Comparison of ENCODE assay signal across 12 cellular contexts in genomic region chr1:221711156-221711577, GRCh38. TPM values are rescaled to one million over a fixed set of nuclear protein-coding genes. Genes with fewer than 3 reads are reported as not detected.
A peak's percentile ranks its signal among the peaks of the same experiment; 100 is the strongest.
DNase-seq lines count a peak whose midpoint lies in the region; ATAC-seq and TF ChIP-seq lines count a peak whose summit lies in the region.
"Had no signal": no experiment of that assay in that cellular context is flagged by ENCODE, and none has a peak within 500 bp of the region (broad histone marks: within the 10 kb centered on the region; RNA-seq: fewer than 3 reads in every experiment).

No MANE protein-coding gene starts in this region.

- H3K27ac Mint-ChIP-seq in activated CD4-positive, alpha-beta memory T cell treated with anti-CD3 and anti-CD28 coated beads, Interleukin-2, amount 10 ng/mL, durations not matched to agents 7 days and 5 days: peak overlapping the region; percentile 98
- no peak overlapping the region for H3K27ac Mint-ChIP-seq in activated CD4-positive, alpha-beta memory T cell treated with anti-CD3 and anti-CD28 coated beads for 36 hours
- H3K27ac Mint-ChIP-seq in activated naive CD8-positive, alpha-beta T cell treated with anti-CD3 and anti-CD28 coated beads, Interleukin-2, amount 10 ng/mL, durations not matched to agents 7 days and 5 days: peak overlapping the region; percentile 99

- H3K4me3 Mint-ChIP-seq in activated CD4-positive, alpha-beta memory T cell treated with anti-CD3 and anti-CD28 coated beads, Interleukin-2, amount 10 ng/mL, durations not matched to agents 7 days and 5 days: no peak overlapping the region
- H3K4me3 Mint-ChIP-seq in activated CD4-positive, alpha-beta memory T cell treated with anti-CD3 and anti-CD28 coated beads for 36 hours: no peak overlapping the region
- no peak overlapping the region for H3K4me3 Mint-ChIP-seq in activated naive CD8-positive, alpha-beta T cell treated with anti-CD3 and anti-CD28 coated beads, Interleukin-2, amount 10 ng/mL, durations not matched to agents 7 days and 5 days

- H3K4me1 Mint-ChIP-seq in activated CD4-positive, alpha-beta memory T cell treated with anti-CD3 and anti-CD28 coated beads, Interleukin-2, amount 10 ng/mL, durations not matched to agents 7 days and 5 days: peaks cover 87% of the 10 kb centered on the region
- H3K4me1 Mint-ChIP-seq in activated CD4-positive, alpha-beta memory T cell treated with anti-CD3 and anti-CD28 coated beads for 36 hours (ENCODE audit: low read depth): peaks cover 81% of the 10 kb centered on the region
- peaks cover 77% of the 10 kb centered on the region for H3K4me1 Mint-ChIP-seq in activated naive CD8-positive, alpha-beta T cell treated with anti-CD3 and anti-CD28 coated beads, Interleukin-2, amount 10 ng/mL, durations not matched to agents 7 days and 5 days

- no peak overlapping the region for H3K4me3 ChIP-seq in right lobe of liver

- peaks cover 5% of the 10 kb centered on the region for H3K9me3 Mint-ChIP-seq in activated CD4-positive, alpha-beta memory T cell treated with anti-CD3 and anti-CD28 coated beads, Interleukin-2, amount 10 ng/mL, durations not matched to agents 7 days and 5 days
- no peaks in the 10 kb centered on the region for H3K9me3 Mint-ChIP-seq in activated CD4-positive, alpha-beta memory T cell treated with anti-CD3 and anti-CD28 coated beads for 36 hours
- H3K9me3 Mint-ChIP-seq in activated naive CD8-positive, alpha-beta T cell treated with anti-CD3 and anti-CD28 coated beads, Interleukin-2, amount 10 ng/mL, durations not matched to agents 7 days and 5 days: no peaks in the 10 kb centered on the region

- no peaks in the 10 kb centered on the region for H3K27me3 ChIP-seq in right lobe of liver

- no peak for TF ChIP-seq CTCF in right lobe of liver (IDR thresholded peaks at IDR 0.05)

- no peak for TF ChIP-seq POLR2A in right lobe of liver (IDR thresholded peaks at IDR 0.05)

- WGBS in right lobe of liver (ENCODE audit: insufficient coverage, low coverage, low lambda C conversion rate, missing lambda C conversion rate): 17% methylated on average over 2 of the region's 2 CpGs

- no peaks in the 10 kb centered on the region for H3K36me3 ChIP-seq in right lobe of liver

- H3K27ac ChIP-seq in right lobe of liver: peak overlapping the region; percentile 49 to 97 (median 94)
- peak overlapping the region; percentile 91 for H3K27ac ChIP-seq in temporal lobe (ENCODE audit: low read depth, low read length)

- no peak for ATAC-seq in activated naive CD8-positive, alpha-beta T cell treated with anti-CD3 and anti-CD28 coated beads, Interleukin-2, amount 10 ng/mL, durations not matched to agents 7 days and 5 days (ENCODE audit: low read depth)
- ATAC-seq in right lobe of liver: peak; percentile 39 to 77 (median 64)
- no peak for ATAC-seq in GM21576 (IDR thresholded peaks at IDR 0.05; ENCODE audit: unreplicated experiment)

- POLR2A ChIA-PET in activated CD4-positive, alpha-beta memory T cell treated with anti-CD3 and anti-CD28 coated beads, Interleukin-2, amount 10 ng/mL, durations not matched to agents 7 days and 5 days (lab: Charles Lee): interaction anchor here (0.6 to 10.2 kb wide), 7 partner anchors 13 to 118 kb away, joined by 4 to 299 read pairs (median 20); partner anchors contain the start of gene DUSP10
- POLR2A ChIA-PET in activated CD4-positive, alpha-beta memory T cell treated with anti-CD3 and anti-CD28 coated beads for 36 hours (lab: Charles Lee): interaction anchor here (1.5 to 4.9 kb wide), 2 partner anchors 16 to 30 kb away, joined by 3 to 49 read pairs; partner anchors contain the start of gene DUSP10
- POLR2A ChIA-PET in activated naive CD8-positive, alpha-beta T cell treated with anti-CD3 and anti-CD28 coated beads, Interleukin-2, amount 10 ng/mL, durations not matched to agents 7 days and 5 days (lab: Charles Lee): interaction anchor here (2.2 to 9.2 kb wide), 3 partner anchors 21 to 68 kb away, joined by 9 to 159 read pairs (median 11); partner anchors contain the start of gene DUSP10

- no peaks in the 10 kb centered on the region for H3K27me3 Mint-ChIP-seq in activated CD4-positive, alpha-beta memory T cell treated with anti-CD3 and anti-CD28 coated beads, Interleukin-2, amount 10 ng/mL, durations not matched to agents 7 days and 5 days
- no peaks in the 10 kb centered on the region for H3K27me3 Mint-ChIP-seq in activated CD4-positive, alpha-beta memory T cell treated with anti-CD3 and anti-CD28 coated beads for 36 hours
- no peaks in the 10 kb centered on the region for H3K27me3 Mint-ChIP-seq in activated naive CD8-positive, alpha-beta T cell treated with anti-CD3 and anti-CD28 coated beads, Interleukin-2, amount 10 ng/mL, durations not matched to agents 7 days and 5 days

- no peaks in the 10 kb centered on the region for H3K9me3 ChIP-seq in right lobe of liver

- intact Hi-C loops in activated CD4-positive, alpha-beta memory T cell treated with anti-CD3 and anti-CD28 coated beads for 36 hours (cut with micrococcal nuclease): no loop called here
- intact Hi-C loops in right lobe of liver (cut with DNase I): no loop called here

- peaks cover 0 to 72% (median 27%) of the 10 kb centered on the region in 4 donors for H3K4me1 ChIP-seq in right lobe of liver

- DNase-seq in activated CD4-positive, alpha-beta memory T cell treated with anti-CD3 and anti-CD28 coated beads, Interleukin-2, amount 10 ng/mL, durations not matched to agents 7 days and 5 days: no peak
- DNase-seq in activated CD4-positive, alpha-beta memory T cell treated with anti-CD3 and anti-CD28 coated beads for 36 hours: no peak
- DNase-seq in activated naive CD8-positive, alpha-beta T cell treated with anti-CD3 and anti-CD28 coated beads, Interleukin-2, amount 10 ng/mL, durations not matched to agents 7 days and 5 days: no peak
- DNase-seq in right lobe of liver: peak in 1 of 3 donors; percentile 60
- DNase-seq in glomerular visceral epithelial cell (ENCODE audit: extremely low spot score): no peak
- DNase-seq in NCI-H226: no peak
- DNase-seq: activated CD4-positive, alpha-beta T cell treated with anti-CD3 and anti-CD28 coated beads, Interleukin-2, amount 50 U/mL, for 48 hours; hippocampal formation; NCI-H1436; NK-92 treated with Interleukin-12 subunit alpha and Interleukin-12 subunit beta, amount 100 ng/mL, for 24 hours had no signal

- CTCF ChIA-PET in activated CD4-positive, alpha-beta memory T cell treated with anti-CD3 and anti-CD28 coated beads, Interleukin-2, amount 10 ng/mL, durations not matched to agents 7 days and 5 days (lab: Charles Lee): interaction anchor here (1.5 to 10.2 kb wide), 3 partner anchors 12 to 31 kb away, joined by 4 to 82 read pairs (median 22); partner anchors contain the start of gene DUSP10
- CTCF ChIA-PET in activated CD4-positive, alpha-beta memory T cell treated with anti-CD3 and anti-CD28 coated beads for 36 hours (lab: Charles Lee): interaction anchor here (1.0 to 2.4 kb wide), 2 partner anchors 14 to 31 kb away, joined by 3 to 10 read pairs; partner anchors contain the start of gene DUSP10

- H3K36me3 Mint-ChIP-seq in activated CD4-positive, alpha-beta memory T cell treated with anti-CD3 and anti-CD28 coated beads, Interleukin-2, amount 10 ng/mL, durations not matched to agents 7 days and 5 days (ENCODE audit: low read depth): peaks cover 50% of the 10 kb centered on the region
- H3K36me3 Mint-ChIP-seq in activated CD4-positive, alpha-beta memory T cell treated with anti-CD3 and anti-CD28 coated beads for 36 hours: peaks cover 4% of the 10 kb centered on the region
- H3K36me3 Mint-ChIP-seq in activated naive CD8-positive, alpha-beta T cell treated with anti-CD3 and anti-CD28 coated beads, Interleukin-2, amount 10 ng/mL, durations not matched to agents 7 days and 5 days: peaks cover 25% of the 10 kb centered on the region

RNA-seq across cellular contexts. Expression of gene DUSP10, which starts 30.7 kb away (rescaled TPM):
- total RNA-seq in activated CD4-positive, alpha-beta memory T cell treated with anti-CD3 and anti-CD28 coated beads, Interleukin-2, amount 10 ng/mL, durations not matched to agents 7 days and 5 days: 10 to 100 TPM; 18.8 to 20.5 TPM
- 1 to 10 TPM; 8.8 to 8.9 TPM for total RNA-seq in activated CD4-positive, alpha-beta memory T cell treated with anti-CD3 and anti-CD28 coated beads for 36 hours
- 10 to 100 TPM; 14.8 to 15.7 TPM for total RNA-seq in activated naive CD8-positive, alpha-beta T cell treated with anti-CD3 and anti-CD28 coated beads, Interleukin-2, amount 10 ng/mL, durations not matched to agents 7 days and 5 days
- total RNA-seq in right lobe of liver: 10 to 100 TPM in 5 of 6 experiments, 1 to 10 TPM in 1; 7.7 to 22.3 (median 16.3) TPM
- total RNA-seq in temporal lobe: 5.2 TPM

Comparison
In these comparisons a context has a peak if more than half of its experiments do, and no peak if none do; other contexts are left out.
1. ATAC-seq: peak in right lobe of liver (4 of 4); none in activated naive CD8-positive, alpha-beta T cell treated with anti-CD3 and anti-CD28 coated beads, Interleukin-2, amount 10 ng/mL, durations not matched to agents 7 days and 5 days (single experiment) and GM21576 (single experiment).